Comparison of ENCODE assay signal across 29 cellular contexts in genomic region chr18:46910856-46911255, GRCh38.
"Had no signal": no experiment of that assay in that cellular context is flagged by ENCODE, and none has a peak within 500 bp of the region (broad histone marks: within the 10 kb centered on the region; RNA-seq: fewer than 3 reads in every experiment).

No MANE protein-coding gene starts in this region.

- ATAC-seq: activated CD8-positive, alpha-beta T cell treated with anti-CD3 and anti-CD28 coated beads, Interleukin-2, amount 10 ng/mL, durations not matched to agents 7 days and 5 days; PC-3 had no signal

- H3K27ac Mint-ChIP-seq: activated CD4-positive, alpha-beta T cell treated with anti-CD3 and anti-CD28 coated beads, Interleukin-2, amount 10 ng/mL, durations not matched to agents 24 days and 14 days; activated CD8-positive, alpha-beta T cell treated with anti-CD3 and anti-CD28 coated beads, Interleukin-2, amount 10 ng/mL, durations not matched to agents 7 days and 5 days; activated naive CD4-positive, alpha-beta T cell treated with anti-CD3 and anti-CD28 coated beads, Interleukin-2, amount 10 ng/mL, durations not matched to agents 7 days and 5 days; activated naive CD8-positive, alpha-beta T cell treated with anti-CD3 and anti-CD28 coated beads for 36 hours; activated T-cell treated with anti-CD3 and anti-CD28 coated beads, Interleukin-2, amount 50 U/mL, for 24 hours; T-helper 1 cell treated with Interleukin-12 subunit alpha and Interleukin-12 subunit beta and Interleukin-4 antibody, amounts not matched to agents 30 μg/mL and 1 μg/mL, for 36 hours; T-helper 2 cell treated with Interferon-gamma antibody and Interleukin-4, amounts not matched to agents 5 μg/mL and 100 μg/mL, for 36 hours had no signal

- H3K27me3 ChIP-seq: brain microvascular endothelial cell, Peyer's patch, SJSA1 had no signal

- H3K9me3 Mint-ChIP-seq: activated CD4-positive, alpha-beta T cell treated with anti-CD3 and anti-CD28 coated beads, Interleukin-2, amount 10 ng/mL, durations not matched to agents 24 days and 14 days; activated naive CD4-positive, alpha-beta T cell treated with anti-CD3 and anti-CD28 coated beads, Interleukin-2, amount 10 ng/mL, durations not matched to agents 7 days and 5 days; activated T-cell treated with anti-CD3 and anti-CD28 coated beads, Interleukin-2, amount 50 U/mL, for 24 hours; T-helper 2 cell treated with Interferon-gamma antibody and Interleukin-4, amounts not matched to agents 5 μg/mL and 100 μg/mL, for 36 hours had no signal

- DNase-seq: activated CD4-positive, alpha-beta T cell treated with anti-CD3 and anti-CD28 coated beads, Interleukin-2, amount 10 ng/mL, durations not matched to agents 24 days and 14 days; activated CD4-positive, alpha-beta T cell treated with anti-CD3 and anti-CD28 coated beads, Interleukin-2, amount 50 U/mL, for 48 hours; activated CD8-positive, alpha-beta T cell treated with anti-CD3 and anti-CD28 coated beads, Interleukin-2, amount 10 ng/mL, durations not matched to agents 7 days and 5 days; activated gamma-delta T cell treated with Interleukin-2 at 50 U/mL for 16 hours; activated naive CD4-positive, alpha-beta T cell treated with anti-CD3 and anti-CD28 coated beads, Interleukin-2, amount 10 ng/mL, durations not matched to agents 7 days and 5 days; activated naive CD8-positive, alpha-beta T cell treated with anti-CD3 and anti-CD28 coated beads for 36 hours; activated T-cell treated with anti-CD3 and anti-CD28 coated beads, Interleukin-2, amount 50 U/mL, for 24 hours; amniotic stem cell; aorta; brain microvascular endothelial cell; central memory CD4-positive, alpha-beta T cell; NCI-H1105 treated with DMSO at 0.1 percent for 48 hours; NCI-H1436; NCI-H1694; NCI-H1930; NCI-H2081 treated with DMSO at 0.1 percent for 48 hours; NCI-H226; NCI-H446 treated with DMSO at 0.1 percent for 48 hours; NCI-H524; NCI-H69; NK-92 treated with Interleukin-12 subunit alpha and Interleukin-12 subunit beta, amount 100 ng/mL, for 24 hours; PC-3; Peyer's patch; RPMI8226; SHP77 treated with DMSO at 0.1 percent for 48 hours; SK-N-SH had no signal

- H3K36me3 ChIP-seq: brain microvascular endothelial cell, Peyer's patch, SJSA1 had no signal

- H3K9me3 ChIP-seq: Peyer's patch, SJSA1, SK-N-SH had no signal

- H3K4me3 Mint-ChIP-seq: activated CD4-positive, alpha-beta T cell treated with anti-CD3 and anti-CD28 coated beads, Interleukin-2, amount 10 ng/mL, durations not matched to agents 24 days and 14 days; activated CD8-positive, alpha-beta T cell treated with anti-CD3 and anti-CD28 coated beads, Interleukin-2, amount 10 ng/mL, durations not matched to agents 7 days and 5 days; activated naive CD4-positive, alpha-beta T cell treated with anti-CD3 and anti-CD28 coated beads, Interleukin-2, amount 10 ng/mL, durations not matched to agents 7 days and 5 days; activated naive CD8-positive, alpha-beta T cell treated with anti-CD3 and anti-CD28 coated beads for 36 hours; activated T-cell treated with anti-CD3 and anti-CD28 coated beads, Interleukin-2, amount 50 U/mL, for 24 hours; T-helper 1 cell treated with Interleukin-12 subunit alpha and Interleukin-12 subunit beta and Interleukin-4 antibody, amounts not matched to agents 30 μg/mL and 1 μg/mL, for 36 hours; T-helper 2 cell treated with Interferon-gamma antibody and Interleukin-4, amounts not matched to agents 5 μg/mL and 100 μg/mL, for 36 hours had no signal

- H3K27ac ChIP-seq: brain microvascular endothelial cell, Peyer's patch, SJSA1 had no signal

- H3K4me3 ChIP-seq: Peyer's patch, SJSA1 had no signal

- H3K4me1 ChIP-seq: SJSA1 had no signal

- H3K27me3 Mint-ChIP-seq: activated CD4-positive, alpha-beta T cell treated with anti-CD3 and anti-CD28 coated beads, Interleukin-2, amount 10 ng/mL, durations not matched to agents 24 days and 14 days; activated naive CD4-positive, alpha-beta T cell treated with anti-CD3 and anti-CD28 coated beads, Interleukin-2, amount 10 ng/mL, durations not matched to agents 7 days and 5 days; activated naive CD8-positive, alpha-beta T cell treated with anti-CD3 and anti-CD28 coated beads for 36 hours; activated T-cell treated with anti-CD3 and anti-CD28 coated beads, Interleukin-2, amount 50 U/mL, for 24 hours had no signal
